ENCODE assay signal across 25 cellular contexts in the genomic region with DNA sequence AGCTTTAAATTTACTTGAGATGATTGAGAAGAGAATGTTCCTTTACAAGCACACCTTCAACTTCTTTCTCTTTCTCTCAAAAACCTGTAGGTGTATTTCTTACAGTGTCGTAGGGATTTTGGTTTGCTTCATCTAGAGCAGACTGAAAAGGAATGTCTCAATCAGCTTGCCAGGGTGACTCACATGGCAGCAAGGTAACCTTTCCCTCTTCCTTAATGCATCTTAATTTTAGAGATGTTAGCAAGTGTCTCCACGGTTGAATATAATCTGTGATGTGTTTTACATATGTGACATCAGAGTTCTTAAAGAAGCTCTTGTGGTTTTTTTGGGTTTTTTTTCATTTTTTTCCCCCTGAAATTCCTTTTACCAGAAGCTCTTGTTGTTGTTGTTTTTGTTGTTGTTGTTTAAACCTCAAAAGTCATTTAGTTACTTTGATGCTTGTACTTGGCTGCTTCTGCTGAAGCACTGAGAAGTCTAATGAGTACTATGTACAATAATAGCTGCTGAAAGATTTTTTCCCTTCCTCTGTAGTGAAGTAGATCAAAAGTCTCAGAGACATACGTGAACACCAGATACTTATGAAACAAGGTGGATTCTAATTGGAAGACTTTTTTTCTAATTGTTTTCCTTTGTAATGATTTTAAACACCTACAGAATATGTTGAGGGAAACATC.
DNase-seq lines count a peak whose midpoint lies in the region; ATAC-seq lines count a peak whose summit lies in the region.
"Had no signal": no experiment of that assay in that cellular context is flagged by ENCODE, and none has a peak within 500 bp of the region (broad histone marks: within the 10 kb centered on the region; RNA-seq: fewer than 3 reads in every experiment).

No MANE protein-coding gene starts in this region.

- CTCF ChIA-PET in activated naive CD4-positive, alpha-beta T cell treated with anti-CD3 and anti-CD28 coated beads for 36 hours (lab: Charles Lee), result interaction anchor here (0.6 to 3.0 kb wide), 8 partner anchors 10 to 408 kb away, joined by 3 to 12 read pairs (median 4); no protein-coding TSS in a partner anchor
- CTCF ChIA-PET in activated naive CD4-positive, alpha-beta T cell treated with anti-CD3 and anti-CD28 coated beads, Interleukin-2, amount 10 ng/mL, durations not matched to agents 7 days and 5 days (lab: Charles Lee), result interaction anchor here (0.8 to 0.9 kb wide), 2 partner anchors 11 to 240 kb away, joined by 3 to 5 read pairs; no protein-coding TSS in a partner anchor

- H3K27ac Mint-ChIP-seq in activated naive CD4-positive, alpha-beta T cell treated with anti-CD3 and anti-CD28 coated beads for 36 hours, result no peak overlapping the region
- no peak overlapping the region for H3K27ac Mint-ChIP-seq in activated naive CD4-positive, alpha-beta T cell treated with anti-CD3 and anti-CD28 coated beads, Interleukin-2, amount 10 ng/mL, durations not matched to agents 7 days and 5 days
- peak overlapping the region; percentile 9 for H3K27ac Mint-ChIP-seq in activated T-helper 1 cell treated with anti-CD3 and anti-CD28 coated beads, Interleukin-12 subunit alpha, Interleukin-12 subunit beta, Interleukin-2, Interleukin-4 antibody, amounts not matched to agents 30 ng/mL and 10 ng/mL and 1 ng/mL, durations not matched to agents 14 hours and 24 hours and 36 hours
- H3K27ac Mint-ChIP-seq: activated T-helper 2 cell treated with anti-CD3 and anti-CD28 coated beads, Interferon-gamma antibody, Interleukin-2, Interleukin-4, amounts not matched to agents 10 μg/mL and 5 μg/mL and 100 μg/mL, durations not matched to agents 14 hours and 24 hours and 36 hours; CD4-positive, alpha-beta T cell; stimulated activated naive CD8-positive, alpha-beta T cell treated with anti-CD3 and anti-CD28 coated beads, Interleukin-15, Interleukin-2, amounts not matched to agents 100 ng/mL and 50 ng/mL, for 24 hours had no signal

- H3K4me3 Mint-ChIP-seq in activated naive CD4-positive, alpha-beta T cell treated with anti-CD3 and anti-CD28 coated beads for 36 hours, result no peak overlapping the region
- no peak overlapping the region for H3K4me3 Mint-ChIP-seq in activated naive CD4-positive, alpha-beta T cell treated with anti-CD3 and anti-CD28 coated beads, Interleukin-2, amount 10 ng/mL, durations not matched to agents 7 days and 5 days
- H3K4me3 Mint-ChIP-seq in activated T-helper 1 cell treated with anti-CD3 and anti-CD28 coated beads, Interleukin-12 subunit alpha, Interleukin-12 subunit beta, Interleukin-2, Interleukin-4 antibody, amounts not matched to agents 30 ng/mL and 10 ng/mL and 1 ng/mL, durations not matched to agents 14 hours and 24 hours and 36 hours, result peak overlapping the region; percentile 1
- H3K4me3 Mint-ChIP-seq: CD4-positive, alpha-beta T cell; H9; naive thymus-derived CD8-positive, alpha-beta T cell; stimulated activated naive CD8-positive, alpha-beta T cell treated with anti-CD3 and anti-CD28 coated beads, Interleukin-15, Interleukin-2, amounts not matched to agents 100 ng/mL and 50 ng/mL, for 24 hours had no signal

- ATAC-seq in HG02623 (IDR thresholded peaks at IDR 0.05; ENCODE audit: unreplicated experiment) (peak; percentile 36), GM18502 (IDR thresholded peaks at IDR 0.05; ENCODE audit: poor library complexity, unreplicated experiment) (no peak), HG02642 (IDR thresholded peaks at IDR 0.05; ENCODE audit: poor library complexity, unreplicated experiment) (no peak)
- ATAC-seq: A549; GM12878; naive thymus-derived CD8-positive, alpha-beta T cell had no signal

- H3K36me3 Mint-ChIP-seq in activated naive CD4-positive, alpha-beta T cell treated with anti-CD3 and anti-CD28 coated beads for 36 hours (ENCODE audit: low read depth), result peaks cover 11% of the 10 kb centered on the region
- H3K36me3 Mint-ChIP-seq in activated naive CD4-positive, alpha-beta T cell treated with anti-CD3 and anti-CD28 coated beads, Interleukin-2, amount 10 ng/mL, durations not matched to agents 7 days and 5 days, result peaks cover 10% of the 10 kb centered on the region
- H3K36me3 Mint-ChIP-seq in activated T-helper 1 cell treated with anti-CD3 and anti-CD28 coated beads, Interleukin-12 subunit alpha, Interleukin-12 subunit beta, Interleukin-2, Interleukin-4 antibody, amounts not matched to agents 30 ng/mL and 10 ng/mL and 1 ng/mL, durations not matched to agents 14 hours and 24 hours and 36 hours (ENCODE audit: low read depth), result peaks cover 10% of the 10 kb centered on the region

- no peaks in the 10 kb centered on the region for H3K27me3 Mint-ChIP-seq in activated naive CD4-positive, alpha-beta T cell treated with anti-CD3 and anti-CD28 coated beads for 36 hours (ENCODE audit: low read depth)
- no peaks in the 10 kb centered on the region for H3K27me3 Mint-ChIP-seq in activated naive CD4-positive, alpha-beta T cell treated with anti-CD3 and anti-CD28 coated beads, Interleukin-2, amount 10 ng/mL, durations not matched to agents 7 days and 5 days
- no peaks in the 10 kb centered on the region for H3K27me3 Mint-ChIP-seq in activated T-helper 1 cell treated with anti-CD3 and anti-CD28 coated beads, Interleukin-12 subunit alpha, Interleukin-12 subunit beta, Interleukin-2, Interleukin-4 antibody, amounts not matched to agents 30 ng/mL and 10 ng/mL and 1 ng/mL, durations not matched to agents 14 hours and 24 hours and 36 hours (ENCODE audit: insufficient read depth)
- H3K27me3 Mint-ChIP-seq: CD4-positive, alpha-beta T cell; naive thymus-derived CD8-positive, alpha-beta T cell; stimulated activated naive CD8-positive, alpha-beta T cell treated with anti-CD3 and anti-CD28 coated beads, Interleukin-15, Interleukin-2, amounts not matched to agents 100 ng/mL and 50 ng/mL, for 24 hours had no signal

- intact Hi-C loops in activated naive CD4-positive, alpha-beta T cell treated with anti-CD3 and anti-CD28 coated beads for 36 hours (cut with micrococcal nuclease), result no loop called here
- intact Hi-C loops in activated T-helper 1 cell treated with anti-CD3 and anti-CD28 coated beads, Interleukin-12 subunit alpha, Interleukin-12 subunit beta, Interleukin-2, Interleukin-4 antibody, amounts not matched to agents 30 ng/mL and 10 ng/mL and 1 ng/mL, durations not matched to agents 14 hours and 24 hours and 36 hours (cut with micrococcal nuclease), result no loop called here

- peak; percentile 10 for DNase-seq in activated naive CD4-positive, alpha-beta T cell treated with anti-CD3 and anti-CD28 coated beads for 36 hours
- no peak for DNase-seq in activated naive CD4-positive, alpha-beta T cell treated with anti-CD3 and anti-CD28 coated beads, Interleukin-2, amount 10 ng/mL, durations not matched to agents 7 days and 5 days
- DNase-seq in activated T-helper 1 cell treated with anti-CD3 and anti-CD28 coated beads, Interleukin-12 subunit alpha, Interleukin-12 subunit beta, Interleukin-2, Interleukin-4 antibody, amounts not matched to agents 30 ng/mL and 10 ng/mL and 1 ng/mL, durations not matched to agents 14 hours and 24 hours and 36 hours (ENCODE audit: low spot score), result no peak
- DNase-seq in putamen (ENCODE audit: low spot score), result peak; percentile 60
- no peak for DNase-seq in NCI-H2171 (lab: John Stamatoyannopoulos, UW)
- DNase-seq: activated CD4-positive, alpha-beta T cell treated with anti-CD3 and anti-CD28 coated beads, Interleukin-2, amount 50 U/mL, for 4 hours; activated CD8-positive, alpha-beta memory T cell treated with anti-CD3 and anti-CD28 coated beads, Interleukin-2, amount 50 U/mL, for 4 hours; AML-193; CD4-positive, alpha-beta T cell; dorsolateral prefrontal cortex; H9; naive thymus-derived CD8-positive, alpha-beta T cell; NCI-H1092 treated with DMSO at 0.1 percent for 48 hours; NCI-H1930; NCI-H526 treated with DMSO at 0.1 percent for 48 hours; SHP77 treated with DMSO at 0.1 percent for 48 hours; SW 1271; thyroid gland had no signal

- H3K4me1 Mint-ChIP-seq in activated naive CD4-positive, alpha-beta T cell treated with anti-CD3 and anti-CD28 coated beads for 36 hours (ENCODE audit: low read depth), result peaks cover 13% of the 10 kb centered on the region
- peaks cover 4% of the 10 kb centered on the region for H3K4me1 Mint-ChIP-seq in activated naive CD4-positive, alpha-beta T cell treated with anti-CD3 and anti-CD28 coated beads, Interleukin-2, amount 10 ng/mL, durations not matched to agents 7 days and 5 days
- H3K4me1 Mint-ChIP-seq in activated T-helper 1 cell treated with anti-CD3 and anti-CD28 coated beads, Interleukin-12 subunit alpha, Interleukin-12 subunit beta, Interleukin-2, Interleukin-4 antibody, amounts not matched to agents 30 ng/mL and 10 ng/mL and 1 ng/mL, durations not matched to agents 14 hours and 24 hours and 36 hours (ENCODE audit: low read depth), result peaks cover 25% of the 10 kb centered on the region
- H3K4me1 Mint-ChIP-seq: H9 had no signal

- H3K9me3 Mint-ChIP-seq in activated naive CD4-positive, alpha-beta T cell treated with anti-CD3 and anti-CD28 coated beads for 36 hours, result no peaks in the 10 kb centered on the region
- no peaks in the 10 kb centered on the region for H3K9me3 Mint-ChIP-seq in activated naive CD4-positive, alpha-beta T cell treated with anti-CD3 and anti-CD28 coated beads, Interleukin-2, amount 10 ng/mL, durations not matched to agents 7 days and 5 days
- no peaks in the 10 kb centered on the region for H3K9me3 Mint-ChIP-seq in activated T-helper 1 cell treated with anti-CD3 and anti-CD28 coated beads, Interleukin-12 subunit alpha, Interleukin-12 subunit beta, Interleukin-2, Interleukin-4 antibody, amounts not matched to agents 30 ng/mL and 10 ng/mL and 1 ng/mL, durations not matched to agents 14 hours and 24 hours and 36 hours
- H3K9me3 Mint-ChIP-seq: activated T-helper 2 cell treated with anti-CD3 and anti-CD28 coated beads, Interferon-gamma antibody, Interleukin-2, Interleukin-4, amounts not matched to agents 10 μg/mL and 5 μg/mL and 100 μg/mL, durations not matched to agents 14 hours and 24 hours and 36 hours; CD4-positive, alpha-beta T cell; H9; naive thymus-derived CD8-positive, alpha-beta T cell; stimulated activated naive CD8-positive, alpha-beta T cell treated with anti-CD3 and anti-CD28 coated beads, Interleukin-15, Interleukin-2, amounts not matched to agents 100 ng/mL and 50 ng/mL, for 24 hours had no signal

Comparison
In these comparisons a context has a peak if more than half of its experiments do, and no peak if none do; other contexts are left out.
1. DNase-seq: peak in activated naive CD4-positive, alpha-beta T cell treated with anti-CD3 and anti-CD28 coated beads for 36 hours (single experiment) and putamen (single experiment); none in activated naive CD4-positive, alpha-beta T cell treated with anti-CD3 and anti-CD28 coated beads, Interleukin-2, amount 10 ng/mL, durations not matched to agents 7 days and 5 days (single experiment), activated T-helper 1 cell treated with anti-CD3 and anti-CD28 coated beads, Interleukin-12 subunit alpha, Interleukin-12 subunit beta, Interleukin-2, Interleukin-4 antibody, amounts not matched to agents 30 ng/mL and 10 ng/mL and 1 ng/mL, durations not matched to agents 14 hours and 24 hours and 36 hours (single experiment) and NCI-H2171 (single experiment).